In the genomic region with DNA sequence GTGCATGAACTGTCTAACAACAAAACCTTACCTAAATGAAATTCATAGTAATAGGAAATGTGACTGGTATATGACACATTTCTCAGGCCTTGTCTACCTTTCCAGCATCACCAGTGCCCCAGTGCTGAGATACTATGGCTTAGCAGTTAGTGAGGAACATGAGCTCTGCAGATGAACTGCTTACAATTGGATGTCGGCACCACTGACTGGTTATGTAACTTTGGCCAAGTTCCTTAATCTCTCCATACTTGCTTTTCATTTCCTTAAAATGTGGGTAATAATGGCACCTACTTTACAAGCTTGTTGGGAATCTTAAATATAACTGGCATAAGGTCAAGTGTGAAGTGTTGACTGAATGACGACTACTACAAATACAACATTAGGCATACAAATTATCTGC, we compare ENCODE assay signal across 13 cellular contexts.
"Had no signal": no experiment of that assay in that cellular context is flagged by ENCODE, and none has a peak within 500 bp of the region (broad histone marks: within the 10 kb centered on the region; RNA-seq: fewer than 3 reads in every experiment).

No MANE protein-coding gene starts in this region.

- ATAC-seq: body of pancreas, gastrocnemius medialis had no signal

- H3K4me3 ChIP-seq: body of pancreas, gastrocnemius medialis, neural progenitor cell, ovary had no signal

- H3K36me3 ChIP-seq: gastrocnemius medialis, ovary had no signal

- H3K27ac ChIP-seq: body of pancreas, epithelial cell of prostate, gastrocnemius medialis, neural progenitor cell, ovary had no signal

- H3K4me1 ChIP-seq: body of pancreas, gastrocnemius medialis had no signal

- DNase-seq: activated CD4-positive, alpha-beta T cell treated with anti-CD3 and anti-CD28 coated beads, Interleukin-2, amount 10 ng/mL, durations not matched to agents 7 days and 5 days; activated CD4-positive, CD25-positive, alpha-beta regulatory T cell; activated naive CD4-positive, alpha-beta T cell treated with anti-CD3 and anti-CD28 coated beads, Interleukin-2, amount 50 U/mL, for 16 hours; activated T-cell treated with anti-CD3 and anti-CD28 coated beads for 4 hours; cortex of kidney; effector CD8-positive, alpha-beta T cell; gastrocnemius medialis; kidney; ovary; stimulated activated CD4-positive, alpha-beta T cell treated with anti-CD3 and anti-CD28 coated beads, Interleukin-12 subunit alpha, Interleukin-12 subunit beta, amount 100 ng/mL, for 4 hours had no signal

- H3K27me3 ChIP-seq: body of pancreas, gastrocnemius medialis, neural progenitor cell, ovary had no signal

- H3K9me3 ChIP-seq: body of pancreas, gastrocnemius medialis, ovary had no signal
